8 cellular contexts compared by ENCODE assay signal in the genomic region with DNA sequence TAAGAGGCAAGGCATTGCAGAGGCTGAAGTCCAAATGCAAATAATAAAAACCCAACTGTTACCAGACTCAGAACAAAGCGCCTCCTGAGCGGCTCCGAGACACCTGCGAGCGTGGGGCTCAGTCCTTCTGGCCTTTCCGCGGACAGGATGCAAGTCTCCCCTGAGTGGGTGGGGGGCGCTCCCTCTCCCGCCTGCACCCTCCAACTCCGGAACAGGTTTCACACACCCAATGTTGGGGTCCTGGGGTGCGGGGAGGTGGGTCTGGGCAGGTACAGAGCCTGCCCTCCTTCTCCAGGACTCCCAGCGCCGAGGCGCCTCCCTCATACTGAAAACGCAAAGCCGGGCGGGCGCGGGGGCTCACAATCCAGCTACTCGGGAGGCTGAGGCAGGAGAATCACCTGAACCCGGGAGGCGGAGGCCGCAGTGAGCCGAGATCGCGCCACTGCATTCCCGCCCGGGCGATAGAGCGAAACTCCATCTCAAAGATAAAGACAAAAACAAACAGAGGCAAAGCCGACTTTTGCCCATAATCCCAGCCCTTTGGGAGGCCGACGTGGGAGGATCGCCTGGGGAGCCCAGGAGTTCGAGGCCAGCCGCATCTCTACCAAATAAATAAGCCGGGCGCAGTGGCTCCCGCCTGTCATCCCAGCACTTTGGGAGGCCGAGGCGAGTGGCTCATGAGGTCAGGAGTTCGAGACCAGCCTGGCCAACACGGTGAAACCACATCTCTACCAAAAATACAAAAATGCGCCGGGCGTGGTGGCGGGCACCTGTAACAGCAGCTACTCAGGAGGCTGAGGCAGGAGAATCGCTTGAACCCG. TPM values are rescaled to one million over a fixed set of nuclear protein-coding genes. Genes with fewer than 3 reads are reported as not detected.
A peak's percentile ranks its signal among the peaks of the same experiment; 100 is the strongest.
DNase-seq lines count a peak whose midpoint lies in the region; ATAC-seq and TF ChIP-seq lines count a peak whose summit lies in the region.

No MANE protein-coding gene starts in this region.

- intact Hi-C loops in ovary (cut with DNase I) = no loop called here

- peaks cover 3% of the 10 kb centered on the region for H3K36me3 Mint-ChIP-seq in effector memory CD8-positive, alpha-beta T cell (ENCODE audit: insufficient read depth)

- H3K4me1 Mint-ChIP-seq in effector memory CD8-positive, alpha-beta T cell (ENCODE audit: low read depth in 2 of 2) = peaks cover 0 to 2% of the 10 kb centered on the region in 2 donors

- DNase-seq in COLO668 (lab: John Stamatoyannopoulos, UW; ENCODE audit: unreplicated experiment) (peak; percentile 49), NCI-H69 (lab: John Stamatoyannopoulos, UW) (peak; percentile 35), ovary (no peak), HCEC 1CT (no peak), omental fat pad (ENCODE audit: low spot score) (no peak), DMS53 (lab: John Stamatoyannopoulos, UW) (no peak)
- DNase-seq in effector memory CD8-positive, alpha-beta T cell = no peak

- peak overlapping the region; percentile 55 for H3K4me3 ChIP-seq in ovary

- WGBS in ovary, 3 donors = 69 to 77% (median 74%) methylated on average over 49 of the region's 49 CpGs

- TF ChIP-seq CTCF in ovary (IDR thresholded peaks at IDR 0.05) (no peak), omental fat pad (IDR thresholded peaks at IDR 0.05) (no peak)

- TF ChIP-seq EP300 in ovary (IDR thresholded peaks at IDR 0.05) = no peak

- H3K4me3 Mint-ChIP-seq in effector memory CD8-positive, alpha-beta T cell = peak overlapping the region; percentile 80 to 82

- H3K27ac ChIP-seq in ovary = no peak overlapping the region

- no peaks in the 10 kb centered on the region for H3K9me3 Mint-ChIP-seq in effector memory CD8-positive, alpha-beta T cell

- H3K36me3 ChIP-seq in ovary = no peaks in the 10 kb centered on the region

- H3K27me3 ChIP-seq in ovary = no peaks in the 10 kb centered on the region

- no peak overlapping the region for H3K27ac Mint-ChIP-seq in effector memory CD8-positive, alpha-beta T cell

- H3K4me1 ChIP-seq in ovary (ENCODE audit: insufficient read depth) = peaks cover 5% of the 10 kb centered on the region

- no peaks in the 10 kb centered on the region for H3K27me3 Mint-ChIP-seq in effector memory CD8-positive, alpha-beta T cell

- ATAC-seq in effector memory CD8-positive, alpha-beta T cell (replicated peaks) = no peak
- ATAC-seq in HG03469 (IDR thresholded peaks at IDR 0.05; ENCODE audit: unreplicated experiment) (no peak), omental fat pad (ENCODE audit: low FRiP score) (no peak)

- no peak for TF ChIP-seq POLR2A in ovary (IDR thresholded peaks at IDR 0.05)

- no peaks in the 10 kb centered on the region for H3K9me3 ChIP-seq in ovary

RNA-seq across cellular contexts. Expression of a gene that starts 0.9 kb away (rescaled TPM):
- total RNA-seq in ovary (1 to 10 TPM in 3 of 7 donors, under 1 TPM in 4; 0.23 to 1.6 (median 0.95) TPM), omental fat pad (under 1 TPM in 2 of 4 donors, not detected in 2; 0.25 to 0.72 TPM)
- polyA plus RNA-seq in ovary = 1 to 10 TPM; 1.4 to 1.6 TPM

Comparison
In these comparisons a context has a peak if more than half of its experiments do, and no peak if none do; other contexts are left out.
1. DNase-seq: peak in COLO668 (single experiment) and NCI-H69 (single experiment); none in effector memory CD8-positive, alpha-beta T cell (0 of 3), ovary (0 of 5), HCEC 1CT (single experiment), omental fat pad (single experiment) and DMS53 (single experiment).